ENCODE assay signal across 22 cellular contexts in genomic region chr1:43722825-43723224, GRCh38.
"Had no signal": no experiment of that assay in that cellular context is flagged by ENCODE, and none has a peak within 500 bp of the region (broad histone marks: within the 10 kb centered on the region; RNA-seq: fewer than 3 reads in every experiment).

No MANE protein-coding gene starts in this region.

- ATAC-seq: HepG2, Panc1, PC-3, SK-N-SH treated with all-trans-retinoic acid at 6 μM for 48 hours had no signal

- H3K4me2 ChIP-seq: KMS-11 had no signal

- DNase-seq: IMR-90, Kasumi-1, MM.1S, NCI-H1092 treated with DMSO at 0.1 percent for 48 hours, NCI-H1436, NCI-H187, NCI-H2029, NCI-H2081 treated with DMSO at 0.1 percent for 48 hours, NCI-H2171, NCI-H226, NCI-H446, NCI-H510A, NCI-H524 treated with DMSO at 0.1 percent for 48 hours, NCI-H69, NCI-H774, PC-3, SHP77 had no signal

- H3K27ac ChIP-seq: KMS-11, RWPE1 had no signal

- H3K9ac ChIP-seq: KMS-11 had no signal

- FAIRE-seq: HepG2 had no signal
